In the genomic region with DNA sequence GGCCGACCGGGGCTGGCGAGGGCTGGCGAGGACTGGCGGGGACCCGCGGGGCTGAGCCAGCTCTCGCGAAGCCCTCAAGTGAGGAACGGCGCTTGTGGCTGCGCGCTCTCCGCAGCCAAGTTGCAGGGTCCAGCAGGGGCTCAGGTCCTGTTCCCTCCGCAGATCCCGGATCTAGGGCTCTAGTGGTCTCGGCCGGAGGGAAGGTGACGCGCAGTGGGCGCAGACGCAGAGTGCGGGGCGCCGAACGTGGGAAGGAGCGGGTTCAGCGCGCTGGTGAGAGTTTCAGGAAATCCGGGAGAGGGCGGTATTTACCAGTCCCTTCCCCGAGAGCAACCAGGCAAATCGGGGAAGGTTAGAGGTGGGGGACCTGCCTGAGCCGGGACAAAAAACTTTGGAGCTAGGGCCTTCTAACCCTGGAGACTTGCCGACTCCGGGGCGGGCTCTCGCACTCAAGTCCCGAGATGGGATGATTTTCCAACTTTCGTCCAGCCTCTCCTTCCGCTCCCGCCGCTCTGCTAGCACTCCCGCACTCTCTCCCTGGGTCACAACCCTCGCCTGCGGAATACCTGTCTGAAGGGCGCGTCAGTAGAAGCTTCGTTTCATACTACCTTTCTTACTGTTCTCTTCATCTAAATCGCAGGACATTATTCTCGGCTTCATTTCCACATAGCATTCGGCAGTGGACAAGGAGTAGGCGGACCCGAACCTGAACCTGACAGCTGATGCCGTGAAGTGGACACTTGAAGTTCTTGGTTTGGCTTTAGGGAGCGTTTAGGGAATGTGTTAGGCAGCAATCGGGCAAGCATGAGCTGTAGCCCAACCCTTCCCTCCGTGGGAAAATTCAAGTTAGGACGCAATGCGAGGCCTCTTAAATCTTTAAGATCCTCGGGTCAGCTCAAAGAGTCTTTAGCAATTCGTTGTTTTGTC, we compare ENCODE assay signal across 1 cellular context.
TF ChIP-seq lines count a peak whose summit lies in the region.

No MANE protein-coding gene starts in this region.

TF ChIP-seq in HepG2, 621 proteins besides CTCF, POLR2A, EP300 and RAD21 (continued from another document and continues in another):
- TF ChIP-seq, protein P1, sequence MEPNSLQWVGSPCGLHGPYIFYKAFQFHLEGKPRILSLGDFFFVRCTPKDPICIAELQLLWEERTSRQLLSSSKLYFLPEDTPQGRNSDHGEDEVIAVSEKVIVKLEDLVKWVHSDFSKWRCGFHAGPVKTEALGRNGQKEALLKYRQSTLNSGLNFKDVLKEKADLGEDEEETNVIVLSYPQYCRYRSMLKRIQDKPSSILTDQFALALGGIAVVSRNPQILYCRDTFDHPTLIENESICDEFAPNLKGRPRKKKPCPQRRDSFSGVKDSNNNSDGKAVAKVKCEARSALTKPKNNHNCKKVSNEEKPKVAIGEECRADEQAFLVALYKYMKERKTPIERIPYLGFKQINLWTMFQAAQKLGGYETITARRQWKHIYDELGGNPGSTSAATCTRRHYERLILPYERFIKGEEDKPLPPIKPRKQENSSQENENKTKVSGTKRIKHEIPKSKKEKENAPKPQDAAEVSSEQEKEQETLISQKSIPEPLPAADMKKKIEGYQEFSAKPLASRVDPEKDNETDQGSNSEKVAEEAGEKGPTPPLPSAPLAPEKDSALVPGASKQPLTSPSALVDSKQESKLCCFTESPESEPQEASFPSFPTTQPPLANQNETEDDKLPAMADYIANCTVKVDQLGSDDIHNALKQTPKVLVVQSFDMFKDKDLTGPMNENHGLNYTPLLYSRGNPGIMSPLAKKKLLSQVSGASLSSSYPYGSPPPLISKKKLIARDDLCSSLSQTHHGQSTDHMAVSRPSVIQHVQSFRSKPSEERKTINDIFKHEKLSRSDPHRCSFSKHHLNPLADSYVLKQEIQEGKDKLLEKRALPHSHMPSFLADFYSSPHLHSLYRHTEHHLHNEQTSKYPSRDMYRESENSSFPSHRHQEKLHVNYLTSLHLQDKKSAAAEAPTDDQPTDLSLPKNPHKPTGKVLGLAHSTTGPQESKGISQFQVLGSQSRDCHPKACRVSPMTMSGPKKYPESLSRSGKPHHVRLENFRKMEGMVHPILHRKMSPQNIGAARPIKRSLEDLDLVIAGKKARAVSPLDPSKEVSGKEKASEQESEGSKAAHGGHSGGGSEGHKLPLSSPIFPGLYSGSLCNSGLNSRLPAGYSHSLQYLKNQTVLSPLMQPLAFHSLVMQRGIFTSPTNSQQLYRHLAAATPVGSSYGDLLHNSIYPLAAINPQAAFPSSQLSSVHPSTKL (CRISPR knock-in tag; IDR thresholded peaks at IDR 0.05), result peak; percentile 41; the same call in 1 of the 2 replicates
- TF ChIP-seq DR1 (CRISPR knock-in tag; IDR thresholded peaks at IDR 0.05) (no peak), JARID2 (CRISPR knock-in tag; IDR thresholded peaks at IDR 0.05; ENCODE audit: insufficient replicate concordance) (no peak), POGZ (CRISPR knock-in tag; IDR thresholded peaks at IDR 0.05) (peak; percentile 67), ZNF615 (CRISPR knock-in tag; IDR thresholded peaks at IDR 0.05; ENCODE audit: borderline replicate concordance) (no peak), ZNF557 (CRISPR knock-in tag; IDR thresholded peaks at IDR 0.05) (no peak), ZNF143 (CRISPR knock-in tag; IDR thresholded peaks at IDR 0.05) (no peak), SYNCRIP (IDR thresholded peaks at IDR 0.05; ENCODE audit: insufficient read depth, low read depth, low read length) (no peak), NFYB (CRISPR knock-in tag; IDR thresholded peaks at IDR 0.05) (0 out of 2 replicates have a peak, but pooled peaks have one; percentile 5), XRCC5 (optimal IDR thresholded peaks at IDR 0.05; ENCODE audit: low read length) (peak; percentile 73), BRCA1 (CRISPR knock-in tag; IDR thresholded peaks at IDR 0.05) (no peak), ZZZ3 (CRISPR knock-in tag; IDR thresholded peaks at IDR 0.05; ENCODE audit: borderline replicate concordance) (no peak), SMYD3 (CRISPR knock-in tag; IDR thresholded peaks at IDR 0.05) (no peak), KMT2A (CRISPR knock-in tag; IDR thresholded peaks at IDR 0.05) (no peak), HOXA7 (CRISPR knock-in tag; IDR thresholded peaks at IDR 0.05) (no peak), POLR2AphosphoS2 (IDR thresholded peaks at IDR 0.05; ENCODE audit: low read depth, low read length) (no peak), NR2F1 (CRISPR knock-in tag; IDR thresholded peaks at IDR 0.05) (no peak), ZBTB7A (CRISPR knock-in tag; IDR thresholded peaks at IDR 0.05) (0 out of 2 replicates have a peak, but pooled peaks have one; percentile 45), PHF5A (CRISPR knock-in tag; IDR thresholded peaks at IDR 0.05; ENCODE audit: low read depth, unreplicated experiment) (no peak), MLLT10 (CRISPR knock-in tag; IDR thresholded peaks at IDR 0.05) (no peak), KAT2B (IDR thresholded peaks at IDR 0.05; ENCODE audit: borderline replicate concordance, low read depth, low read length) (no peak), DPF2 (CRISPR knock-in tag; IDR thresholded peaks at IDR 0.05; ENCODE audit: borderline replicate concordance, low read depth) (no peak), CCAR2 (optimal IDR thresholded peaks at IDR 0.05; ENCODE audit: low read depth, low read length) (no peak), MTA3 (CRISPR knock-in tag; IDR thresholded peaks at IDR 0.05) (0 out of 2 replicates have a peak, but pooled peaks have one; percentile 62), ZNF337 (CRISPR knock-in tag; IDR thresholded peaks at IDR 0.05; ENCODE audit: borderline replicate concordance, low read depth) (no peak; the same call in 1 of the 2 replicates), TARDBP (CRISPR knock-in tag; IDR thresholded peaks at IDR 0.05) (no peak), ATM (IDR thresholded peaks at IDR 0.05; ENCODE audit: borderline replicate concordance) (no peak)
- TF ChIP-seq, protein P2, sequence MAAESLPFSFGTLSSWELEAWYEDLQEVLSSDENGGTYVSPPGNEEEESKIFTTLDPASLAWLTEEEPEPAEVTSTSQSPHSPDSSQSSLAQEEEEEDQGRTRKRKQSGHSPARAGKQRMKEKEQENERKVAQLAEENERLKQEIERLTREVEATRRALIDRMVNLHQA (CRISPR knock-in tag; IDR thresholded peaks at IDR 0.05), result no peak
- TF ChIP-seq, protein P3, sequence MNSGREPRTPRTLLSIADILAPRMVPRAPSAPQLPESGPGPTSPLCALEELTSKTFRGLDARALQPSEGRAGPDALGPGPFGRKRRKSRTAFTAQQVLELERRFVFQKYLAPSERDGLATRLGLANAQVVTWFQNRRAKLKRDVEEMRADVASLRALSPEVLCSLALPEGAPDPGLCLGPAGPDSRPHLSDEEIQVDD (CRISPR knock-in tag; IDR thresholded peaks at IDR 0.05; ENCODE audit: borderline replicate concordance), result peak; percentile 79; the same call in 1 of the 2 replicates
- TF ChIP-seq, protein P4, sequence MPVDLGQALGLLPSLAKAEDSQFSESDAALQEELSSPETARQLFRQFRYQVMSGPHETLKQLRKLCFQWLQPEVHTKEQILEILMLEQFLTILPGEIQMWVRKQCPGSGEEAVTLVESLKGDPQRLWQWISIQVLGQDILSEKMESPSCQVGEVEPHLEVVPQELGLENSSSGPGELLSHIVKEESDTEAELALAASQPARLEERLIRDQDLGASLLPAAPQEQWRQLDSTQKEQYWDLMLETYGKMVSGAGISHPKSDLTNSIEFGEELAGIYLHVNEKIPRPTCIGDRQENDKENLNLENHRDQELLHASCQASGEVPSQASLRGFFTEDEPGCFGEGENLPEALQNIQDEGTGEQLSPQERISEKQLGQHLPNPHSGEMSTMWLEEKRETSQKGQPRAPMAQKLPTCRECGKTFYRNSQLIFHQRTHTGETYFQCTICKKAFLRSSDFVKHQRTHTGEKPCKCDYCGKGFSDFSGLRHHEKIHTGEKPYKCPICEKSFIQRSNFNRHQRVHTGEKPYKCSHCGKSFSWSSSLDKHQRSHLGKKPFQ (CRISPR knock-in tag; IDR thresholded peaks at IDR 0.05; ENCODE audit: insufficient replicate concordance), result no peak
- TF ChIP-seq, protein P5, sequence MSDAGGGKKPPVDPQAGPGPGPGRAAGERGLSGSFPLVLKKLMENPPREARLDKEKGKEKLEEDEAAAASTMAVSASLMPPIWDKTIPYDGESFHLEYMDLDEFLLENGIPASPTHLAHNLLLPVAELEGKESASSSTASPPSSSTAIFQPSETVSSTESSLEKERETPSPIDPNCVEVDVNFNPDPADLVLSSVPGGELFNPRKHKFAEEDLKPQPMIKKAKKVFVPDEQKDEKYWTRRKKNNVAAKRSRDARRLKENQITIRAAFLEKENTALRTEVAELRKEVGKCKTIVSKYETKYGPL (CRISPR knock-in tag; IDR thresholded peaks at IDR 0.05), result no peak
- TF ChIP-seq, protein P6, sequence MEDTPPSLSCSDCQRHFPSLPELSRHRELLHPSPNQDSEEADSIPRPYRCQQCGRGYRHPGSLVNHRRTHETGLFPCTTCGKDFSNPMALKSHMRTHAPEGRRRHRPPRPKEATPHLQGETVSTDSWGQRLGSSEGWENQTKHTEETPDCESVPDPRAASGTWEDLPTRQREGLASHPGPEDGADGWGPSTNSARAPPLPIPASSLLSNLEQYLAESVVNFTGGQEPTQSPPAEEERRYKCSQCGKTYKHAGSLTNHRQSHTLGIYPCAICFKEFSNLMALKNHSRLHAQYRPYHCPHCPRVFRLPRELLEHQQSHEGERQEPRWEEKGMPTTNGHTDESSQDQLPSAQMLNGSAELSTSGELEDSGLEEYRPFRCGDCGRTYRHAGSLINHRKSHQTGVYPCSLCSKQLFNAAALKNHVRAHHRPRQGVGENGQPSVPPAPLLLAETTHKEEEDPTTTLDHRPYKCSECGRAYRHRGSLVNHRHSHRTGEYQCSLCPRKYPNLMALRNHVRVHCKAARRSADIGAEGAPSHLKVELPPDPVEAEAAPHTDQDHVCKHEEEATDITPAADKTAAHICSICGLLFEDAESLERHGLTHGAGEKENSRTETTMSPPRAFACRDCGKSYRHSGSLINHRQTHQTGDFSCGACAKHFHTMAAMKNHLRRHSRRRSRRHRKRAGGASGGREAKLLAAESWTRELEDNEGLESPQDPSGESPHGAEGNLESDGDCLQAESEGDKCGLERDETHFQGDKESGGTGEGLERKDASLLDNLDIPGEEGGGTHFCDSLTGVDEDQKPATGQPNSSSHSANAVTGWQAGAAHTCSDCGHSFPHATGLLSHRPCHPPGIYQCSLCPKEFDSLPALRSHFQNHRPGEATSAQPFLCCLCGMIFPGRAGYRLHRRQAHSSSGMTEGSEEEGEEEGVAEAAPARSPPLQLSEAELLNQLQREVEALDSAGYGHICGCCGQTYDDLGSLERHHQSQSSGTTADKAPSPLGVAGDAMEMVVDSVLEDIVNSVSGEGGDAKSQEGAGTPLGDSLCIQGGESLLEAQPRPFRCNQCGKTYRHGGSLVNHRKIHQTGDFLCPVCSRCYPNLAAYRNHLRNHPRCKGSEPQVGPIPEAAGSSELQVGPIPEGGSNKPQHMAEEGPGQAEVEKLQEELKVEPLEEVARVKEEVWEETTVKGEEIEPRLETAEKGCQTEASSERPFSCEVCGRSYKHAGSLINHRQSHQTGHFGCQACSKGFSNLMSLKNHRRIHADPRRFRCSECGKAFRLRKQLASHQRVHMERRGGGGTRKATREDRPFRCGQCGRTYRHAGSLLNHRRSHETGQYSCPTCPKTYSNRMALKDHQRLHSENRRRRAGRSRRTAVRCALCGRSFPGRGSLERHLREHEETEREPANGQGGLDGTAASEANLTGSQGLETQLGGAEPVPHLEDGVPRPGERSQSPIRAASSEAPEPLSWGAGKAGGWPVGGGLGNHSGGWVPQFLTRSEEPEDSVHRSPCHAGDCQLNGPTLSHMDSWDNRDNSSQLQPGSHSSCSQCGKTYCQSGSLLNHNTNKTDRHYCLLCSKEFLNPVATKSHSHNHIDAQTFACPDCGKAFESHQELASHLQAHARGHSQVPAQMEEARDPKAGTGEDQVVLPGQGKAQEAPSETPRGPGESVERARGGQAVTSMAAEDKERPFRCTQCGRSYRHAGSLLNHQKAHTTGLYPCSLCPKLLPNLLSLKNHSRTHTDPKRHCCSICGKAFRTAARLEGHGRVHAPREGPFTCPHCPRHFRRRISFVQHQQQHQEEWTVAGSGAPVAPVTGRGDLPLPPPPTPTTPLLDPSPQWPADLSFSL (CRISPR knock-in tag; IDR thresholded peaks at IDR 0.05), result 0 out of 2 replicates have a peak, but pooled peaks have one; percentile 5
- TF ChIP-seq, protein P7, sequence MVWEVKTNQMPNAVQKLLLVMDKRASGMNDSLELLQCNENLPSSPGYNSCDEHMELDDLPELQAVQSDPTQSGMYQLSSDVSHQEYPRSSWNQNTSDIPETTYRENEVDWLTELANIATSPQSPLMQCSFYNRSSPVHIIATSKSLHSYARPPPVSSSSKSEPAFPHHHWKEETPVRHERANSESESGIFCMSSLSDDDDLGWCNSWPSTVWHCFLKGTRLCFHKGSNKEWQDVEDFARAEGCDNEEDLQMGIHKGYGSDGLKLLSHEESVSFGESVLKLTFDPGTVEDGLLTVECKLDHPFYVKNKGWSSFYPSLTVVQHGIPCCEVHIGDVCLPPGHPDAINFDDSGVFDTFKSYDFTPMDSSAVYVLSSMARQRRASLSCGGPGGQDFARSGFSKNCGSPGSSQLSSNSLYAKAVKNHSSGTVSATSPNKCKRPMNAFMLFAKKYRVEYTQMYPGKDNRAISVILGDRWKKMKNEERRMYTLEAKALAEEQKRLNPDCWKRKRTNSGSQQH (CRISPR knock-in tag; IDR thresholded peaks at IDR 0.05; ENCODE audit: low read depth), result no peak
- TF ChIP-seq, protein P8, sequence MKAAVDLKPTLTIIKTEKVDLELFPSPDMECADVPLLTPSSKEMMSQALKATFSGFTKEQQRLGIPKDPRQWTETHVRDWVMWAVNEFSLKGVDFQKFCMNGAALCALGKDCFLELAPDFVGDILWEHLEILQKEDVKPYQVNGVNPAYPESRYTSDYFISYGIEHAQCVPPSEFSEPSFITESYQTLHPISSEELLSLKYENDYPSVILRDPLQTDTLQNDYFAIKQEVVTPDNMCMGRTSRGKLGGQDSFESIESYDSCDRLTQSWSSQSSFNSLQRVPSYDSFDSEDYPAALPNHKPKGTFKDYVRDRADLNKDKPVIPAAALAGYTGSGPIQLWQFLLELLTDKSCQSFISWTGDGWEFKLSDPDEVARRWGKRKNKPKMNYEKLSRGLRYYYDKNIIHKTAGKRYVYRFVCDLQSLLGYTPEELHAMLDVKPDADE (CRISPR knock-in tag; IDR thresholded peaks at IDR 0.05), result no peak
- TF ChIP-seq, protein P9, sequence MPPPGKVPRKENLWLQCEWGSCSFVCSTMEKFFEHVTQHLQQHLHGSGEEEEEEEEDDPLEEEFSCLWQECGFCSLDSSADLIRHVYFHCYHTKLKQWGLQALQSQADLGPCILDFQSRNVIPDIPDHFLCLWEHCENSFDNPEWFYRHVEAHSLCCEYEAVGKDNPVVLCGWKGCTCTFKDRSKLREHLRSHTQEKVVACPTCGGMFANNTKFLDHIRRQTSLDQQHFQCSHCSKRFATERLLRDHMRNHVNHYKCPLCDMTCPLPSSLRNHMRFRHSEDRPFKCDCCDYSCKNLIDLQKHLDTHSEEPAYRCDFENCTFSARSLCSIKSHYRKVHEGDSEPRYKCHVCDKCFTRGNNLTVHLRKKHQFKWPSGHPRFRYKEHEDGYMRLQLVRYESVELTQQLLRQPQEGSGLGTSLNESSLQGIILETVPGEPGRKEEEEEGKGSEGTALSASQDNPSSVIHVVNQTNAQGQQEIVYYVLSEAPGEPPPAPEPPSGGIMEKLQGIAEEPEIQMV (CRISPR knock-in tag; IDR thresholded peaks at IDR 0.05; ENCODE audit: low read depth), result no peak
